Comparison of ENCODE assay signal across 9 cellular contexts in genomic region chr5:177362871-177363507, GRCh38. TPM values are rescaled to one million over a fixed set of nuclear protein-coding genes. Genes with fewer than 3 reads are reported as not detected.
DNase-seq lines count a peak whose midpoint lies in the region; ATAC-seq and TF ChIP-seq lines count a peak whose summit lies in the region.
"Had no signal": no experiment of that assay in that cellular context is flagged by ENCODE, and none has a peak within 500 bp of the region (broad histone marks: within the 10 kb centered on the region; RNA-seq: fewer than 3 reads in every experiment).

No MANE protein-coding gene starts in this region.

- CTCF ChIA-PET in IMR-90 (lab: Yijun Ruan, JAX): no interaction called here

- peak overlapping the region; percentile 54 for H3K4me3 ChIP-seq in IMR-90 (ENCODE audit: insufficient read depth, low read depth, low read length)

- peak overlapping the region; percentile 94 for H3K4me2 ChIP-seq in IMR-90 (ENCODE audit: low read depth, low read length)

- H3K23ac ChIP-seq in IMR-90 (ENCODE audit: low read depth, low read length): no peak overlapping the region

- H3K36me3 ChIP-seq in IMR-90 (ENCODE audit: control insufficient read depth, insufficient read depth, low read length): no peaks in the 10 kb centered on the region

- no peak for TF ChIP-seq POLR2A in IMR-90 (IDR thresholded peaks at IDR 0.05; ENCODE audit: low read depth, low read length)

- H2BK120ac ChIP-seq in IMR-90 (ENCODE audit: low read depth, low read length): no peak overlapping the region

- 14% methylated on average over 10 of the region's 49 CpGs; no CpG with 5 or more reads in 1 of the 2 experiments for WGBS in IMR-90 (ENCODE audit: extremely low coverage in 2 of 2, insufficient read length in 1 of 2), 2 experiments

- H3K4me1 ChIP-seq in IMR-90 (ENCODE audit: control insufficient read depth, insufficient read depth, low read length): peaks cover 9% of the 10 kb centered on the region; the same call in 1 of the 2 replicates

- peak overlapping the region; percentile 25 for H2AK9ac ChIP-seq in IMR-90 (replicated peaks; ENCODE audit: low read depth, low read length, poor library complexity)

- H4K8ac ChIP-seq in IMR-90 (ENCODE audit: low read depth in 2 of 2, low read length in 2 of 2): peak overlapping the region in 1 of 2 experiments; percentile 29; a peak in 1 of 4 replicates

- no peaks in the 10 kb centered on the region for H3K36me3 Mint-ChIP-seq in brain

- no peak overlapping the region for H2BK5ac ChIP-seq in IMR-90 (ENCODE audit: low read depth, low read length, poor library complexity, severe bottlenecking)

- H3K27me3 Mint-ChIP-seq in brain: peaks cover 19% of the 10 kb centered on the region

- in situ Hi-C loops in IMR-90 (cut with MboI; ENCODE audit: low sequenced_read_pairs): no loop called here

- H2BK20ac ChIP-seq in IMR-90 (ENCODE audit: low read depth, low read length): no peak overlapping the region

- POLR2A ChIA-PET in IMR-90 (lab: Charles Lee; ENCODE audit: unreplicated experiment): no interaction called here

- H2BK15ac ChIP-seq in IMR-90 (ENCODE audit: low read depth, low read length): no peak overlapping the region

- H3K27me3 ChIP-seq in IMR-90 (ENCODE audit: control insufficient read depth, insufficient read depth, low read length): peaks cover 19% of the 10 kb centered on the region

- H3K9me3 ChIP-seq in IMR-90 (ENCODE audit: control insufficient read depth, insufficient read depth, low read length): no peaks in the 10 kb centered on the region

- peaks cover 34% of the 10 kb centered on the region for H3K4me1 Mint-ChIP-seq in brain

- ATAC-seq in IMR-90 (ENCODE audit: low read depth): peak; percentile 63
- ATAC-seq in GM21447 (IDR thresholded peaks at IDR 0.05; ENCODE audit: unreplicated experiment): no peak

- H3K79me1 ChIP-seq in IMR-90 (ENCODE audit: low read depth in 1 of 2, low read length in 2 of 2): no peaks in the 10 kb centered on the region

- H3K9me3 Mint-ChIP-seq in brain: no peaks in the 10 kb centered on the region

- H3K9ac ChIP-seq in IMR-90 (ENCODE audit: low read depth, low read length): no peak overlapping the region

- H3K18ac ChIP-seq in IMR-90 (ENCODE audit: low read depth, low read length): no peak overlapping the region

- no peak overlapping the region for H3K56ac ChIP-seq in IMR-90 (ENCODE audit: extremely low read depth, insufficient read depth, low read length)

- no peak overlapping the region for H3K4ac ChIP-seq in IMR-90 (ENCODE audit: low read depth, low read length)

- no peak overlapping the region for H4K91ac ChIP-seq in IMR-90 (ENCODE audit: insufficient read depth, low read depth, low read length)

- intact Hi-C loops in IMR-90 (cut with micrococcal nuclease): no loop called here

- H2AFZ ChIP-seq in IMR-90 (replicated peaks; ENCODE audit: low read length, poor library complexity): peak overlapping the region; percentile 97

- H3K27ac Mint-ChIP-seq in brain: peak overlapping the region in 1 of 5 experiments; percentile 20

- no peak overlapping the region for H3K27ac ChIP-seq in IMR-90 (ENCODE audit: insufficient read depth, low read length)
- H3K27ac ChIP-seq: C4-2B had no signal

- no peaks in the 10 kb centered on the region for H3K9me1 ChIP-seq in IMR-90 (ENCODE audit: insufficient read depth, low read length)

- no peaks in the 10 kb centered on the region for H4K20me1 ChIP-seq in IMR-90 (ENCODE audit: insufficient read depth, low read length)

- H3K14ac ChIP-seq in IMR-90 (replicated peaks; ENCODE audit: low read depth, low read length): no peak overlapping the region

- H4K5ac ChIP-seq in IMR-90 (ENCODE audit: low read depth, low read length): no peak overlapping the region

- DNase-seq in NCI-H1417 (lab: John Stamatoyannopoulos, UW) (peak; percentile 67 to 73 (median 71)), NCI-H1417 treated with DMSO at 0.1 percent for 48 hours (lab: John Stamatoyannopoulos, UW) (no peak), IMR-90 (no peak), T-helper 9 cell (peak; percentile 70), iPS-NIHi11 (ENCODE audit: low spot score) (peak; percentile 84)
- DNase-seq in stimulated activated CD4-positive, alpha-beta T cell treated with anti-CD3 and anti-CD28 coated beads, Interleukin-1b, Interleukin-23, amount 100 ng/mL, for 4 hours (ENCODE audit: low read depth in 2 of 2): peak; percentile 55 to 70

- TF ChIP-seq RAD21 in IMR-90 (IDR thresholded peaks at IDR 0.05; ENCODE audit: low read length): no peak

- dilution Hi-C loops in IMR-90 (cut with HindIII; ENCODE audit: low sequenced_read_pairs, unreplicated experiment): no loop called here

- peak overlapping the region; percentile 52 to 79 (median 77) for H3K4me3 Mint-ChIP-seq in brain

- BruUV-seq in IMR-90 (replicated peaks; lab: Mats Ljungman, UMichigan): no TSS peak

- no peak for TF ChIP-seq CTCF in IMR-90 (conservative IDR thresholded peaks at IDR 0.05; ENCODE audit: low read depth, low read length)
- no peak for TF ChIP-seq CTCF in brain (conservative IDR thresholded peaks at IDR 0.05)

- no peak overlapping the region for H2AK5ac ChIP-seq in IMR-90 (ENCODE audit: low read depth, low read length)

TF ChIP-seq in IMR-90, 13 proteins besides CTCF, POLR2A, EP300 and RAD21:
- TF ChIP-seq FOS (IDR thresholded peaks at IDR 0.05; ENCODE audit: low read depth, low read length) (no peak), RFX5 (IDR thresholded peaks at IDR 0.05; ENCODE audit: low read depth, low read length) (no peak), ELK1 (IDR thresholded peaks at IDR 0.05; ENCODE audit: borderline replicate concordance, low read depth, low read length) (no peak), MAFK (IDR thresholded peaks at IDR 0.05; ENCODE audit: low read depth, low read length) (no peak), USF2 (IDR thresholded peaks at IDR 0.05; ENCODE audit: low read depth, low read length) (no peak), SMC3 (IDR thresholded peaks at IDR 0.05; ENCODE audit: low read depth, low read length) (no peak), BHLHE40 (IDR thresholded peaks at IDR 0.05; ENCODE audit: low read depth, low read length) (no peak), CHD1 (IDR thresholded peaks at IDR 0.05; ENCODE audit: low read depth, low read length) (no peak), RCOR1 (IDR thresholded peaks at IDR 0.05; ENCODE audit: insufficient replicate concordance, low read length) (no peak)

RNA-seq across cellular contexts. Expression of gene RGS14, which starts 5.3 kb away (rescaled TPM):
- 1.1 TPM in 2 replicates for total RNA-seq in IMR-90 (2012; rRNA removed)
- polyA plus RNA-seq in IMR-90 (2012; rRNA removed) (6.5 and 7.6 TPM in 2 replicates), brain (ENCODE audit: insufficient read depth, low read depth, low replicate concordance) (10.7 TPM)
- polyA plus RNA-seq in IMR-90 (2012; cell fraction: cytosol; rRNA removed): 8.3 and 12.9 TPM in 2 replicates
- polyA plus RNA-seq in IMR-90 (2012; cell fraction: nucleus; rRNA removed; ENCODE audit: low replicate concordance): 12.4 and 21.2 TPM in 2 replicates

RNA-seq across cellular contexts. Expression of gene LMAN2, which starts 11.5 kb away (rescaled TPM):
- total RNA-seq in IMR-90 (2012; rRNA removed): 164 and 303 TPM in 2 replicates
- 251 and 253 TPM in 2 replicates for polyA plus RNA-seq in IMR-90 (2012; rRNA removed)
- polyA plus RNA-seq in IMR-90 (2012; cell fraction: cytosol; rRNA removed): 241 and 386 TPM in 2 replicates
- polyA plus RNA-seq in IMR-90 (2012; cell fraction: nucleus; rRNA removed; ENCODE audit: low replicate concordance): 123 and 180 TPM in 2 replicates
- polyA plus RNA-seq in brain (ENCODE audit: insufficient read depth, low read depth, low replicate concordance): 130 TPM

RNA-seq across cellular contexts. Expression of gene SLC34A1, which starts 21.2 kb away (rescaled TPM):
- not detected in 2 replicates for total RNA-seq in IMR-90 (2012; rRNA removed)
- polyA plus RNA-seq in IMR-90 (2012; rRNA removed): not detected in 2 replicates
- polyA plus RNA-seq in IMR-90 (2012; cell fraction: cytosol; rRNA removed): 0.01 TPM in 1 of 2 replicates, not detected in the other
- 0.02 and 0.05 TPM in 2 replicates for polyA plus RNA-seq in IMR-90 (2012; cell fraction: nucleus; rRNA removed; ENCODE audit: low replicate concordance)
- polyA plus RNA-seq in brain (ENCODE audit: insufficient read depth, low read depth, low replicate concordance): not detected

RNA-seq across cellular contexts. Expression of gene PFN3, which starts 37.5 kb away (rescaled TPM):
- not detected in 2 replicates for total RNA-seq in IMR-90 (2012; rRNA removed)
- not detected in 2 replicates for polyA plus RNA-seq in IMR-90 (2012; rRNA removed)
- not detected in 2 replicates for polyA plus RNA-seq in IMR-90 (2012; cell fraction: cytosol; rRNA removed)
- polyA plus RNA-seq in IMR-90 (2012; cell fraction: nucleus; rRNA removed; ENCODE audit: low replicate concordance): not detected in 2 replicates
- polyA plus RNA-seq in brain (ENCODE audit: insufficient read depth, low read depth, low replicate concordance): not detected

RNA-seq across cellular contexts. Expression of gene F12, which starts 46.4 kb away (rescaled TPM):
- 0.36 and 0.56 TPM in 2 replicates for total RNA-seq in IMR-90 (2012; rRNA removed)
- 1.2 and 1.4 TPM in 2 replicates for polyA plus RNA-seq in IMR-90 (2012; rRNA removed)
- 1.2 and 1.5 TPM in 2 replicates for polyA plus RNA-seq in IMR-90 (2012; cell fraction: cytosol; rRNA removed)
- 1.3 and 4.0 TPM in 2 replicates for polyA plus RNA-seq in IMR-90 (2012; cell fraction: nucleus; rRNA removed; ENCODE audit: low replicate concordance)
- polyA plus RNA-seq in brain (ENCODE audit: insufficient read depth, low read depth, low replicate concordance): 3.7 TPM

Comparison
In these comparisons a context has a peak if more than half of its experiments do, and no peak if none do; other contexts are left out.
1. DNase-seq: peak in NCI-H1417 (3 of 3), T-helper 9 cell (single experiment), iPS-NIHi11 (single experiment) and stimulated activated CD4-positive, alpha-beta T cell treated with anti-CD3 and anti-CD28 coated beads, Interleukin-1b, Interleukin-23, amount 100 ng/mL, for 4 hours (2 of 2); none in NCI-H1417 treated with DMSO at 0.1 percent for 48 hours (single experiment) and IMR-90 (single experiment).